Comparison of ENCODE assay signal across 1 cellular context in the genomic region with DNA sequence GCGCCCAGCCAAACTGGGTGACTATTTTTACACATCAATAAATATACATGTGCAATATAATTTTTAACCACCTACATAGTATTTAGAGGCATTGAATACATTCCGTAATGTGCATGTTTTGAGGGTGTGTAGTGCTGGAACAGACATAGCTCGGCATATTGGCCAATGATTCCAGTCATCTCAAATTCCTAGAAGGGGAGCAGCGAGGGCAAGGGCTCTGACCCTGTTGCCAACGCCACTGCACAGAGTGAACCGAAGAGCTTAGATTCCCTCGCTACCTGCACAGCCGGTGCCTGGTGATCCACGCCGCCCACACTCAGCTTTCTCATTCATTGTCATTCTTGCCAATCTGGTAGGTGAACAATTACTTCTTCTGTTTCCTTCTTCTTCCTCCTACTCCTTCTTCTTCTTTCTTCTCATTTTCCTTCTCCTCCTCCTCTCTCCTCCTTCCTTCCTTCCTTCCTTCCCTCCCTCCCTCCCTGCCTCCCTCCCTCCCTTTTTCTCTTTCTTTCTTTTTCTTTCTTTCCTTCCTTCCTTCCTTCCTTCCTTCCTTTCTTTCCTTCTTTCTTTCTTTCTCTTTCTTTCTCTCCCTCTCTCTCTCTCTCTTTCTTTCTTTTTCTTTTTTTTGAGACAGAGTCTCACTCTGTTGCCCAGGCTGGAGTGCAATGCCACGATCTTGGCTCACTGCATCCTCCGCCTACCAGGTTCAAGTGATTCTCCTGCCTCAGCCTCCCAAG.
TF ChIP-seq lines count a peak whose summit lies in the region.

No MANE protein-coding gene starts in this region.

TF ChIP-seq in H1, 55 proteins besides CTCF, POLR2A, EP300 and RAD21:
- TF ChIP-seq EGR1 (IDR thresholded peaks at IDR 0.05; ENCODE audit: borderline replicate concordance, low read depth, low read length) (peak; percentile 18; the same call in 1 of the 2 replicates), CBX8 (IDR thresholded peaks at IDR 0.05; ENCODE audit: borderline replicate concordance, low read depth, low read length) (no peak)
